ENCODE assay signal across 8 cellular contexts in genomic region chr10:27504007-27504890, GRCh38. TPM values are rescaled to one million over a fixed set of nuclear protein-coding genes. Genes with fewer than 3 reads are reported as not detected.
DNase-seq lines count a peak whose midpoint lies in the region; ATAC-seq and TF ChIP-seq lines count a peak whose summit lies in the region.

RAB18 (plus strand) TSS chr10:27504304; CDS start chr10:27504370, 66 bp downstream.

- peak within 1 kb of the TSS; percentile 92 for H3K9ac ChIP-seq in rectal smooth muscle tissue (ENCODE audit: low read length)

- H3K9me3 ChIP-seq in aorta (ENCODE audit: control insufficient read depth, low read length): no peaks in the 10 kb centered on the region

- intact Hi-C loops in aorta (cut with DNase I): loop anchor here in 1 of 2 donors (10.0 kb wide), 1 partner anchor 259 kb away; the partner anchor contains the start of gene ACBD5

- in situ Hi-C loops in astrocyte of the cerebellum (cut with HindIII; ENCODE audit: low sequenced_read_pairs): no loop called here

- H3K27me3 ChIP-seq in rectal smooth muscle tissue (ENCODE audit: control insufficient read depth, insufficient read depth, low read length) (no peaks in the 10 kb centered on the region), aorta (ENCODE audit: control insufficient read depth in 1 of 2, insufficient read depth in 2 of 2, low read length in 1 of 2) (no peaks in the 10 kb centered on the region)

- H3K27ac ChIP-seq in rectal smooth muscle tissue (ENCODE audit: low read depth, low read length) (peak within 1 kb of the TSS; percentile 95), aorta (ENCODE audit: low read depth in 1 of 2, low read length in 2 of 2) (peak within 1 kb of the TSS; percentile 5 to 83)

- peak; percentile 90 for ATAC-seq in GM18508 (IDR thresholded peaks at IDR 0.05; ENCODE audit: insufficient read depth, unreplicated experiment)
- ATAC-seq in HG03025 (IDR thresholded peaks at IDR 0.05; ENCODE audit: low FRiP score, unreplicated experiment): peak; percentile 97
- peak; percentile 99 for ATAC-seq in aorta (ENCODE audit: low FRiP score)

- peak within 1 kb of the TSS; percentile 84 for H3K4me3 ChIP-seq in astrocyte of the cerebellum (ENCODE audit: low read depth, low read length)
- peak within 1 kb of the TSS; percentile 98 for H3K4me3 ChIP-seq in rectal smooth muscle tissue (ENCODE audit: low read length)
- H3K4me3 ChIP-seq in aorta (ENCODE audit: low read length in 2 of 2): peak within 1 kb of the TSS; percentile 52 to 84

- peak; percentile 68 for DNase-seq in NCI-H2029 treated with DMSO at 0.1 percent for 48 hours (lab: John Stamatoyannopoulos, UW)
- DNase-seq in T-helper 9 cell: peak; percentile 97
- peak; percentile 97 for DNase-seq in astrocyte of the cerebellum (ENCODE audit: low read depth)
- peak; percentile 89 for DNase-seq in hepatic stellate cell (ENCODE audit: low spot score)
- peak; percentile 99 for DNase-seq in aorta

- WGBS in aorta, 2 donors: 0 to 1% methylated on average over 65 to 73 of the region's 73 CpGs

- H3K4me1 ChIP-seq in rectal smooth muscle tissue (ENCODE audit: control insufficient read depth, insufficient read depth, low read length): peaks cover 10% of the 10 kb centered on the region
- peaks cover 0 to 3% of the 10 kb centered on the region in 2 donors for H3K4me1 ChIP-seq in aorta (ENCODE audit: control insufficient read depth in 1 of 2, insufficient read depth in 2 of 2, low read length in 2 of 2)

- no peaks in the 10 kb centered on the region for H3K36me3 ChIP-seq in rectal smooth muscle tissue (ENCODE audit: control insufficient read depth, insufficient read depth, low read length)
- no peaks in the 10 kb centered on the region for H3K36me3 ChIP-seq in aorta (ENCODE audit: control insufficient read depth in 1 of 2, insufficient read depth in 2 of 2, low read length in 1 of 2)

- no peak for TF ChIP-seq CTCF in astrocyte of the cerebellum (IDR thresholded peaks at IDR 0.05; ENCODE audit: low read depth, low read length, missing control alignments)

RNA-seq across cellular contexts. Expression of gene RAB18, which starts in this region (rescaled TPM):
- 100 to 1,000 TPM; 103 to 105 TPM for total RNA-seq in aorta
- polyA plus RNA-seq in aorta: 10 to 100 TPM; 39.3 to 59.0 TPM

Comparison
In these comparisons a context has a peak if more than half of its experiments do, and no peak if none do; other contexts are left out.
1. Peak in every context shown above with its lines: DNase-seq, ATAC-seq, H3K4me3 ChIP-seq and H3K27ac ChIP-seq.